ENCODE assay signal across 1 cellular context in the genomic region with DNA sequence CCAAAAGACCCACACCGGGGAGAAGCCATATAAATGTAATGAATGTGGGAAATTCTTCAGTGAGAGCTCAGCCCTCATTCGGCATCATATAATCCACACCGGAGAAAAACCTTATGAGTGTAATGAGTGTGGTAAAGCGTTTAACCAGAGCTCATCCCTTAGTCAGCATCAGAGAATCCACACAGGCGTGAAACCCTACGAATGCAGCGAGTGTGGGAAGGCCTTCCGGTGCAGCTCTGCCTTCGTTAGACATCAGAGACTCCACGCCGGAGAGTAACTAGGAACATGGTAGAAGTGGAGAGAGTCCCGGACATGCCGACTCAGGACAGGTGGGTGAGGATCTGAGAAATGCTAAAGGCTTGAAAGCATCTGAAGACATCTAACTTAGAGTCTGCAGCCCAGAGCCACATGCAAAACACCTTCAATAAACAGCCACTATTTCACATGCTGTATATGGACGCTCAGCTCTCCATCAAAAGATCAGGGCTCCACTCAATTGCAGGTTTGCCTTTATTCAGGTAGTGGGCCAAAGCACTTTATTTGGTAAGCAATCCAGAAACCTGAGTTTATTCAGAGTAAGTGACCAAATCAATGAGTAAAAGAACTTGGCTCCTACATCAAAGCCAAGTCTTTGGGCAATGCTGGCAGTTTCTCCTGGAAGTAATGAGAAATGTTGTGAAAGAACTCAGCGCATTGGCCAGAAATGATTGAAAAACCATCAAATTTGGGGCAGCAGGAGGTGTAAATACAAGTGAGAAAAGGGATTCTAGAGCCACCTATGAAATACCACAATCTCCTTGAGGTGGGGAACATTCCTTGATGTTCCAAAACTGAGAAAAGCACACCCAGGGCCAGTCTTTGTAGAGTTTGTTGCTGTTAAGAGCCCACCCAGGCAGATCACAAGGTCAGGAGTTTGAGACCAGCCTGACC.
TF ChIP-seq lines count a peak whose summit lies in the region.

No MANE protein-coding gene starts in this region.

TF ChIP-seq in H1, 55 proteins besides CTCF, POLR2A, EP300 and RAD21:
- TF ChIP-seq POLR2AphosphoS5 (IDR thresholded peaks at IDR 0.05; ENCODE audit: low read depth, low read length) (peak; percentile 86), RFX5 (IDR thresholded peaks at IDR 0.05; ENCODE audit: borderline replicate concordance, low read depth, low read length) (no peak), TAF7 (optimal IDR thresholded peaks at IDR 0.05; ENCODE audit: borderline replicate concordance, low read depth, low read length) (peak; percentile 7)
- TF ChIP-seq, protein P1, sequence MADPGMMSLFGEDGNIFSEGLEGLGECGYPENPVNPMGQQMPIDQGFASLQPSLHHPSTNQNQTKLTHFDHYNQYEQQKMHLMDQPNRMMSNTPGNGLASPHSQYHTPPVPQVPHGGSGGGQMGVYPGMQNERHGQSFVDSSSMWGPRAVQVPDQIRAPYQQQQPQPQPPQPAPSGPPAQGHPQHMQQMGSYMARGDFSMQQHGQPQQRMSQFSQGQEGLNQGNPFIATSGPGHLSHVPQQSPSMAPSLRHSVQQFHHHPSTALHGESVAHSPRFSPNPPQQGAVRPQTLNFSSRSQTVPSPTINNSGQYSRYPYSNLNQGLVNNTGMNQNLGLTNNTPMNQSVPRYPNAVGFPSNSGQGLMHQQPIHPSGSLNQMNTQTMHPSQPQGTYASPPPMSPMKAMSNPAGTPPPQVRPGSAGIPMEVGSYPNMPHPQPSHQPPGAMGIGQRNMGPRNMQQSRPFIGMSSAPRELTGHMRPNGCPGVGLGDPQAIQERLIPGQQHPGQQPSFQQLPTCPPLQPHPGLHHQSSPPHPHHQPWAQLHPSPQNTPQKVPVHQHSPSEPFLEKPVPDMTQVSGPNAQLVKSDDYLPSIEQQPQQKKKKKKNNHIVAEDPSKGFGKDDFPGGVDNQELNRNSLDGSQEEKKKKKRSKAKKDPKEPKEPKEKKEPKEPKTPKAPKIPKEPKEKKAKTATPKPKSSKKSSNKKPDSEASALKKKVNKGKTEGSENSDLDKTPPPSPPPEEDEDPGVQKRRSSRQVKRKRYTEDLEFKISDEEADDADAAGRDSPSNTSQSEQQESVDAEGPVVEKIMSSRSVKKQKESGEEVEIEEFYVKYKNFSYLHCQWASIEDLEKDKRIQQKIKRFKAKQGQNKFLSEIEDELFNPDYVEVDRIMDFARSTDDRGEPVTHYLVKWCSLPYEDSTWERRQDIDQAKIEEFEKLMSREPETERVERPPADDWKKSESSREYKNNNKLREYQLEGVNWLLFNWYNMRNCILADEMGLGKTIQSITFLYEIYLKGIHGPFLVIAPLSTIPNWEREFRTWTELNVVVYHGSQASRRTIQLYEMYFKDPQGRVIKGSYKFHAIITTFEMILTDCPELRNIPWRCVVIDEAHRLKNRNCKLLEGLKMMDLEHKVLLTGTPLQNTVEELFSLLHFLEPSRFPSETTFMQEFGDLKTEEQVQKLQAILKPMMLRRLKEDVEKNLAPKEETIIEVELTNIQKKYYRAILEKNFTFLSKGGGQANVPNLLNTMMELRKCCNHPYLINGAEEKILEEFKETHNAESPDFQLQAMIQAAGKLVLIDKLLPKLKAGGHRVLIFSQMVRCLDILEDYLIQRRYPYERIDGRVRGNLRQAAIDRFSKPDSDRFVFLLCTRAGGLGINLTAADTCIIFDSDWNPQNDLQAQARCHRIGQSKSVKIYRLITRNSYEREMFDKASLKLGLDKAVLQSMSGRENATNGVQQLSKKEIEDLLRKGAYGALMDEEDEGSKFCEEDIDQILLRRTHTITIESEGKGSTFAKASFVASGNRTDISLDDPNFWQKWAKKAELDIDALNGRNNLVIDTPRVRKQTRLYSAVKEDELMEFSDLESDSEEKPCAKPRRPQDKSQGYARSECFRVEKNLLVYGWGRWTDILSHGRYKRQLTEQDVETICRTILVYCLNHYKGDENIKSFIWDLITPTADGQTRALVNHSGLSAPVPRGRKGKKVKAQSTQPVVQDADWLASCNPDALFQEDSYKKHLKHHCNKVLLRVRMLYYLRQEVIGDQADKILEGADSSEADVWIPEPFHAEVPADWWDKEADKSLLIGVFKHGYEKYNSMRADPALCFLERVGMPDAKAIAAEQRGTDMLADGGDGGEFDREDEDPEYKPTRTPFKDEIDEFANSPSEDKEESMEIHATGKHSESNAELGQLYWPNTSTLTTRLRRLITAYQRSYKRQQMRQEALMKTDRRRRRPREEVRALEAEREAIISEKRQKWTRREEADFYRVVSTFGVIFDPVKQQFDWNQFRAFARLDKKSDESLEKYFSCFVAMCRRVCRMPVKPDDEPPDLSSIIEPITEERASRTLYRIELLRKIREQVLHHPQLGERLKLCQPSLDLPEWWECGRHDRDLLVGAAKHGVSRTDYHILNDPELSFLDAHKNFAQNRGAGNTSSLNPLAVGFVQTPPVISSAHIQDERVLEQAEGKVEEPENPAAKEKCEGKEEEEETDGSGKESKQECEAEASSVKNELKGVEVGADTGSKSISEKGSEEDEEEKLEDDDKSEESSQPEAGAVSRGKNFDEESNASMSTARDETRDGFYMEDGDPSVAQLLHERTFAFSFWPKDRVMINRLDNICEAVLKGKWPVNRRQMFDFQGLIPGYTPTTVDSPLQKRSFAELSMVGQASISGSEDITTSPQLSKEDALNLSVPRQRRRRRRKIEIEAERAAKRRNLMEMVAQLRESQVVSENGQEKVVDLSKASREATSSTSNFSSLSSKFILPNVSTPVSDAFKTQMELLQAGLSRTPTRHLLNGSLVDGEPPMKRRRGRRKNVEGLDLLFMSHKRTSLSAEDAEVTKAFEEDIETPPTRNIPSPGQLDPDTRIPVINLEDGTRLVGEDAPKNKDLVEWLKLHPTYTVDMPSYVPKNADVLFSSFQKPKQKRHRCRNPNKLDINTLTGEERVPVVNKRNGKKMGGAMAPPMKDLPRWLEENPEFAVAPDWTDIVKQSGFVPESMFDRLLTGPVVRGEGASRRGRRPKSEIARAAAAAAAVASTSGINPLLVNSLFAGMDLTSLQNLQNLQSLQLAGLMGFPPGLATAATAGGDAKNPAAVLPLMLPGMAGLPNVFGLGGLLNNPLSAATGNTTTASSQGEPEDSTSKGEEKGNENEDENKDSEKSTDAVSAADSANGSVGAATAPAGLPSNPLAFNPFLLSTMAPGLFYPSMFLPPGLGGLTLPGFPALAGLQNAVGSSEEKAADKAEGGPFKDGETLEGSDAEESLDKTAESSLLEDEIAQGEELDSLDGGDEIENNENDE (IDR thresholded peaks at IDR 0.05; ENCODE audit: insufficient replicate concordance, low read length), result peak; percentile 43
